Comparison of ENCODE assay signal across 8 cellular contexts in genomic region chr19:46515879-46516350, GRCh38. TPM values are rescaled to one million over a fixed set of nuclear protein-coding genes. Genes with fewer than 3 reads are reported as not detected.
DNase-seq lines count a peak whose midpoint lies in the region; ATAC-seq and TF ChIP-seq lines count a peak whose summit lies in the region.

No MANE protein-coding gene starts in this region.

- no peak overlapping the region for H3K27ac ChIP-seq in VCaP

- no peaks in the 10 kb centered on the region for H3K36me3 Mint-ChIP-seq in effector memory CD8-positive, alpha-beta T cell (ENCODE audit: insufficient read depth)

- no peaks in the 10 kb centered on the region for H3K4me1 Mint-ChIP-seq in effector memory CD8-positive, alpha-beta T cell (ENCODE audit: low read depth in 2 of 2)

- ATAC-seq in HG03108 (IDR thresholded peaks at IDR 0.05; ENCODE audit: unreplicated experiment), result no peak
- no peak for ATAC-seq in effector memory CD8-positive, alpha-beta T cell (replicated peaks)

- DNase-seq in NCI-H2227 (lab: John Stamatoyannopoulos, UW; ENCODE audit: unreplicated experiment) (peak; percentile 54), NCI-H2227 treated with DMSO at 0.1 percent for 48 hours (lab: John Stamatoyannopoulos, UW) (no peak), KBM-7 (peak; percentile 71), fibroblast of mammary gland (ENCODE audit: low read depth) (peak; percentile 47), renal cortical epithelial cell (ENCODE audit: low read depth) (peak; percentile 41)
- no peak for DNase-seq in effector memory CD8-positive, alpha-beta T cell

- peaks cover 25 to 55% of the 10 kb centered on the region in 2 donors for H3K27me3 Mint-ChIP-seq in effector memory CD8-positive, alpha-beta T cell

- TF ChIP-seq CTCF in VCaP (conservative IDR thresholded peaks at IDR 0.05) (peak; percentile 90), fibroblast of mammary gland (conservative IDR thresholded peaks at IDR 0.05; ENCODE audit: control insufficient read depth, insufficient read depth, low read depth, low read length) (peak; percentile 66)

- H3K4me3 ChIP-seq in fibroblast of mammary gland (ENCODE audit: control insufficient read depth, low read depth, low read length), result no peak overlapping the region

- H3K27ac Mint-ChIP-seq in effector memory CD8-positive, alpha-beta T cell, result no peak overlapping the region

- no peak overlapping the region for H3K4me3 Mint-ChIP-seq in effector memory CD8-positive, alpha-beta T cell

- in situ Hi-C loops in KBM-7 (cut with MboI; ENCODE audit: low pct_unique_long_range_greater_than_20kb, low sequenced_read_pairs), result no loop called here

- no peaks in the 10 kb centered on the region for H3K9me3 Mint-ChIP-seq in effector memory CD8-positive, alpha-beta T cell

RNA-seq across cellular contexts. Expression of gene PNMA8B, which starts 20.2 kb away (rescaled TPM):
- total RNA-seq in renal cortical epithelial cell, result 0.35 and 0.85 TPM in 2 replicates

RNA-seq across cellular contexts. Expression of gene PNMA8A, which starts 44.6 kb away (rescaled TPM):
- 1.2 and 15.4 TPM in 2 replicates for total RNA-seq in renal cortical epithelial cell

Comparison
In these comparisons a context has a peak if more than half of its experiments do, and no peak if none do; other contexts are left out.
1. DNase-seq: peak in NCI-H2227 (single experiment), KBM-7 (single experiment), fibroblast of mammary gland (single experiment) and renal cortical epithelial cell (single experiment); none in NCI-H2227 treated with DMSO at 0.1 percent for 48 hours (single experiment) and effector memory CD8-positive, alpha-beta T cell (0 of 3).